ENCODE assay signal across 10 cellular contexts in genomic region chr11:119134389-119134978, GRCh38. TPM values are rescaled to one million over a fixed set of nuclear protein-coding genes. Genes with fewer than 3 reads are reported as not detected.
DNase-seq lines count a peak whose midpoint lies in the region; ATAC-seq and TF ChIP-seq lines count a peak whose summit lies in the region.
"Had no signal": no experiment of that assay in that cellular context is flagged by ENCODE, and none has a peak within 500 bp of the region (broad histone marks: within the 10 kb centered on the region; RNA-seq: fewer than 3 reads in every experiment).

No MANE protein-coding gene starts in this region.

- ATAC-seq in HG02870 (IDR thresholded peaks at IDR 0.05; ENCODE audit: unreplicated experiment) (no peak), HG03025 (IDR thresholded peaks at IDR 0.05; ENCODE audit: low FRiP score, unreplicated experiment) (no peak)

- no peak overlapping the region for H3K4me3 ChIP-seq in neural progenitor cell

- no peaks in the 10 kb centered on the region for H3K9me3 Mint-ChIP-seq in neural progenitor cell

- peak; percentile 49 for TF ChIP-seq CTCF in neural progenitor cell (IDR thresholded peaks at IDR 0.05)

- no peaks in the 10 kb centered on the region for H4K20me1 ChIP-seq in neural progenitor cell (ENCODE audit: low read depth)

- H3K36me3 Mint-ChIP-seq in neural progenitor cell, result peaks cover 19% of the 10 kb centered on the region

- H3F3A ChIP-seq in neural progenitor cell (ENCODE audit: low read depth), result no peaks in the 10 kb centered on the region

- H3K79me2 ChIP-seq in neural progenitor cell (ENCODE audit: low read depth), result no peaks in the 10 kb centered on the region

- no peaks in the 10 kb centered on the region for H3K36me3 ChIP-seq in neural progenitor cell

- no peaks in the 10 kb centered on the region for H3K4me1 Mint-ChIP-seq in neural progenitor cell

- H3K9me3 ChIP-seq in neural progenitor cell (ENCODE audit: low read depth), result no peaks in the 10 kb centered on the region

- no peak overlapping the region for H2AFZ ChIP-seq in neural progenitor cell (replicated peaks)

- peak; percentile 35 for DNase-seq in ELR (ENCODE audit: low read depth)
- DNase-seq in NAMALWA (ENCODE audit: low spot score), result peak; percentile 48
- peak; percentile 45 for DNase-seq in dermis blood vessel endothelial cell
- peak; percentile 24 for DNase-seq in neural progenitor cell (ENCODE audit: low spot score)
- DNase-seq in hippocampal formation (lab: John Stamatoyannopoulos, UW), result no peak
- DNase-seq in activated effector memory CD4-positive, alpha-beta T cell treated with anti-CD3 and anti-CD28 coated beads, Interleukin-2, amount 50 U/mL, for 16 hours, result no peak
- DNase-seq: kidney glomerular epithelial cell, NCI-H1436 treated with DMSO at 0.1 percent for 48 hours had no signal

- H3K9ac ChIP-seq in neural progenitor cell, result no peak overlapping the region

- H3K27me3 ChIP-seq in neural progenitor cell, result no peaks in the 10 kb centered on the region

- H3K27ac ChIP-seq in neural progenitor cell, result no peak overlapping the region

- no peak overlapping the region for H3K27ac Mint-ChIP-seq in neural progenitor cell

- H3K4me2 ChIP-seq in neural progenitor cell, result no peak overlapping the region

- H3K4me3 Mint-ChIP-seq in neural progenitor cell, result no peak overlapping the region

- no peaks in the 10 kb centered on the region for H3K4me1 ChIP-seq in neural progenitor cell

- H3K27me3 Mint-ChIP-seq in neural progenitor cell (ENCODE audit: insufficient read depth, low read depth), result peaks cover 4% of the 10 kb centered on the region

RNA-seq across cellular contexts. Expression of gene HINFP, which starts 13.1 kb away (rescaled TPM):
- 14.8 and 19.2 TPM in 2 replicates for total RNA-seq in dermis blood vessel endothelial cell
- 32.5 and 47.3 TPM in 2 replicates for total RNA-seq in neural progenitor cell (ENCODE audit: low replicate concordance)

RNA-seq across cellular contexts. Expression of gene ABCG4, which starts 14.4 kb away (rescaled TPM):
- 0.05 and 0.17 TPM in 2 replicates for total RNA-seq in dermis blood vessel endothelial cell
- 0.24 and 0.65 TPM in 2 replicates for total RNA-seq in neural progenitor cell (ENCODE audit: low replicate concordance)

RNA-seq across cellular contexts. Expression of gene C2CD2L, which starts 27.3 kb away (rescaled TPM):
- total RNA-seq in dermis blood vessel endothelial cell, result 2.2 and 5.6 TPM in 2 replicates
- 1.5 and 3.7 TPM in 2 replicates for total RNA-seq in neural progenitor cell (ENCODE audit: low replicate concordance)

RNA-seq across cellular contexts. Expression of gene DPAGT1, which starts 32.8 kb away (rescaled TPM):
- total RNA-seq in dermis blood vessel endothelial cell, result 21.3 and 50.6 TPM in 2 replicates
- 13.4 and 24.3 TPM in 2 replicates for total RNA-seq in neural progenitor cell (ENCODE audit: low replicate concordance)

RNA-seq across cellular contexts. Expression of gene NLRX1, which starts 34.0 kb away (rescaled TPM):
- total RNA-seq in dermis blood vessel endothelial cell (18.4 and 22.0 TPM in 2 replicates), neural progenitor cell (ENCODE audit: low replicate concordance) (10.2 and 34.8 TPM in 2 replicates)

Comparison
In these comparisons a context has a peak if more than half of its experiments do, and no peak if none do; other contexts are left out.
1. DNase-seq: peak in ELR (single experiment), NAMALWA (single experiment), dermis blood vessel endothelial cell (single experiment) and neural progenitor cell (single experiment); none in hippocampal formation (0 of 2) and activated effector memory CD4-positive, alpha-beta T cell treated with anti-CD3 and anti-CD28 coated beads, Interleukin-2, amount 50 U/mL, for 16 hours (single experiment).